ENCODE assay signal across 19 cellular contexts in the genomic region with DNA sequence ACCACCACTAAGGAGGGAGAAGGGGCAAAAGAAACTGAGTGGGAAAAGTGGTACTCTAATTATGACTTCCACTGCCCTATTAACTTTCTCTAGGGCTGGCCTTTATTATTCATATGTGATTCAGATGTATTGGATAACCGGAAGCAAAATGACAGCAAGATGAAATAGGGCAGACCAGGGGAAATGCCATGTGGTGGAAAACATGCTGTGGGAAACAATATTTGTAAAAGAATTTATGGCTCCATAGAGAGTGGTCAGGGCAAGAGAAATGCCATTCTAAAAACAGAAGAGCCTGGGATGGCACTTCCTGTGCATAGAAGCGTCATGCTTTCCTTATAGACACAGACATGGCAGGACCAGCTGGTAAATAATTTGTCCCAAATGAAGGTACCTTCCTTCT.
DNase-seq lines count a peak whose midpoint lies in the region; ATAC-seq, FAIRE-seq and TF ChIP-seq lines count a peak whose summit lies in the region.
"Had no signal": no experiment of that assay in that cellular context is flagged by ENCODE, and none has a peak within 500 bp of the region (broad histone marks: within the 10 kb centered on the region; RNA-seq: fewer than 3 reads in every experiment).

No MANE protein-coding gene starts in this region.

- ATAC-seq in RWPE2 (ENCODE audit: low read depth) (0 out of 3 replicates have a peak, but pooled peaks have one; percentile 25), GM19455 (IDR thresholded peaks at IDR 0.05; ENCODE audit: unreplicated experiment) (no peak), GM21423 (IDR thresholded peaks at IDR 0.05; ENCODE audit: unreplicated experiment) (no peak), HG02840 (IDR thresholded peaks at IDR 0.05; ENCODE audit: low FRiP score, unreplicated experiment) (no peak)
- ATAC-seq: gastroesophageal sphincter; stimulated activated naive B cell treated with anti-CD40 and anti-IgM and Interleukin-4, amounts not matched to agents 10 μg/mL and 1 μg/mL and 100 μg/mL, for 72 hours; WTC11 had no signal

- FAIRE-seq in endothelial cell of umbilical vein (lab: Jason Lieb, UNC) = no peak

- H3K4me1 Mint-ChIP-seq in osteocyte (ENCODE audit: unreplicated experiment) = peaks cover 44% of the 10 kb centered on the region

- H3K27ac Mint-ChIP-seq in osteocyte (ENCODE audit: unreplicated experiment) = peak overlapping the region; percentile 94
- H3K27ac Mint-ChIP-seq: stimulated activated naive B cell treated with anti-CD40 and anti-IgM and Interleukin-4, amounts not matched to agents 10 μg/mL and 1 μg/mL and 100 μg/mL, for 72 hours; WTC11 had no signal

- H4K20me1 ChIP-seq in endothelial cell of umbilical vein (replicated peaks; ENCODE audit: control insufficient read depth, extremely low read depth, insufficient read depth, low read length) = no peaks in the 10 kb centered on the region

- H3K9me3 Mint-ChIP-seq in osteocyte (ENCODE audit: unreplicated experiment) = no peaks in the 10 kb centered on the region
- H3K9me3 Mint-ChIP-seq: stimulated activated naive B cell treated with anti-CD40 and anti-IgM and Interleukin-4, amounts not matched to agents 10 μg/mL and 1 μg/mL and 100 μg/mL, for 72 hours; WTC11 had no signal

- H3K4me2 ChIP-seq in endothelial cell of umbilical vein (ENCODE audit: insufficient read depth, low read length) = peak overlapping the region; percentile 41

- peaks cover 7% of the 10 kb centered on the region for H3K36me3 Mint-ChIP-seq in osteocyte (ENCODE audit: unreplicated experiment)
- H3K36me3 Mint-ChIP-seq: stimulated activated naive B cell treated with anti-CD40 and anti-IgM and Interleukin-4, amounts not matched to agents 10 μg/mL and 1 μg/mL and 100 μg/mL, for 72 hours; WTC11 had no signal

- H3K9me3 ChIP-seq in RWPE2 (ENCODE audit: severe bottlenecking) = no peaks in the 10 kb centered on the region
- no peaks in the 10 kb centered on the region for H3K9me3 ChIP-seq in endothelial cell of umbilical vein (replicated peaks; ENCODE audit: control insufficient read depth, insufficient read depth, low read length)
- H3K9me3 ChIP-seq: gastroesophageal sphincter, uterus had no signal

- H2AFZ ChIP-seq in endothelial cell of umbilical vein (ENCODE audit: low read depth, low read length) = no peak overlapping the region

- TF ChIP-seq CTCF in RWPE2 (IDR thresholded peaks at IDR 0.05; ENCODE audit: poor library complexity, severe bottlenecking) (no peak), endothelial cell of umbilical vein (IDR thresholded peaks at IDR 0.05; ENCODE audit: extremely low read depth in 1 of 2, insufficient read depth in 1 of 2, low read depth in 1 of 2, low read length in 2 of 2) (no peak), osteocyte (IDR thresholded peaks at IDR 0.05) (no peak)

- TF ChIP-seq POLR2A in endothelial cell of umbilical vein (IDR thresholded peaks at IDR 0.05; ENCODE audit: low read depth, low read length) = no peak

- no peaks in the 10 kb centered on the region for H3K4me1 ChIP-seq in RWPE2 (ENCODE audit: insufficient read depth, poor library complexity, severe bottlenecking)
- H3K4me1 ChIP-seq in endothelial cell of umbilical vein (ENCODE audit: control insufficient read depth, extremely low read depth, insufficient read depth, low read length) = peaks cover 8% of the 10 kb centered on the region
- H3K4me1 ChIP-seq: gastroesophageal sphincter, uterus had no signal

- CTCF ChIA-PET in endothelial cell of umbilical vein (lab: Charles Lee) = no interaction called here

- intact Hi-C loops in endothelial cell of umbilical vein (cut with micrococcal nuclease) = no loop called here

- no peaks in the 10 kb centered on the region for H3K9me1 ChIP-seq in endothelial cell of umbilical vein (replicated peaks; ENCODE audit: control insufficient read depth, extremely low read depth, insufficient read depth, low read length)

- peaks cover 4% of the 10 kb centered on the region for H3K27me3 ChIP-seq in RWPE2 (ENCODE audit: insufficient read depth, poor library complexity, severe bottlenecking)
- peaks cover under 1 to 9% of the 10 kb centered on the region in 2 experiments for H3K27me3 ChIP-seq in endothelial cell of umbilical vein (ENCODE audit: control insufficient read depth in 2 of 2, insufficient read depth in 2 of 2, low read length in 2 of 2)
- H3K27me3 ChIP-seq: gastroesophageal sphincter, uterus had no signal

- H3K27me3 Mint-ChIP-seq in osteocyte (ENCODE audit: unreplicated experiment) = no peaks in the 10 kb centered on the region

- no TSS peak for BruUV-seq in endothelial cell of umbilical vein (replicated peaks; lab: Mats Ljungman, UMichigan)

- DNase-seq in EL (peak; percentile 87), RWPE2 (ENCODE audit: low spot score) (no peak), endothelial cell of umbilical vein (ENCODE audit: low read depth, low spot score) (peak; percentile 41), osteocyte (ENCODE audit: extremely low spot score, unreplicated experiment) (no peak)
- DNase-seq in effector CD4-positive, alpha-beta T cell = no peak
- DNase-seq: activated gamma-delta T cell treated with Interleukin-2 at 50 U/mL for 16 hours; effector memory CD4-positive, alpha-beta T cell; NCI-H1694 treated with DMSO at 0.1 percent for 48 hours; NCI-H510A; OCI-M1; stimulated activated naive B cell treated with anti-CD40 and anti-IgM and Interleukin-4, amounts not matched to agents 10 μg/mL and 1 μg/mL and 100 μg/mL, for 72 hours; uterus had no signal

- H3K4me3 ChIP-seq in RWPE2 (ENCODE audit: severe bottlenecking) = no peak overlapping the region
- no peak overlapping the region for H3K4me3 ChIP-seq in endothelial cell of umbilical vein (replicated peaks in 1 of 3; ENCODE audit: insufficient read depth in 1 of 3, low read depth in 1 of 3, low read length in 3 of 3)
- H3K4me3 ChIP-seq: gastroesophageal sphincter, lung, uterus had no signal

- POLR2A ChIA-PET in endothelial cell of umbilical vein (lab: Charles Lee) = no interaction called here

- H3K27ac ChIP-seq in RWPE2 (ENCODE audit: poor library complexity, severe bottlenecking) = no peak overlapping the region
- H3K27ac ChIP-seq in endothelial cell of umbilical vein (ENCODE audit: insufficient read depth, low read depth, low read length) = no peak overlapping the region
- H3K27ac ChIP-seq: C4-2B, gastroesophageal sphincter, uterus had no signal

- no peaks in the 10 kb centered on the region for H3K36me3 ChIP-seq in RWPE2 (ENCODE audit: low read depth)
- no peaks in the 10 kb centered on the region for H3K36me3 ChIP-seq in endothelial cell of umbilical vein (ENCODE audit: control insufficient read depth in 2 of 2, extremely low read depth in 1 of 2, insufficient read depth in 2 of 2, low read length in 2 of 2)
- H3K36me3 ChIP-seq: gastroesophageal sphincter, uterus had no signal

- dilution Hi-C loops in endothelial cell of umbilical vein (cut with MboI; ENCODE audit: extremely low pct_ligation_motif_present, low sequenced_read_pairs) = no loop called here

- no peaks in the 10 kb centered on the region for H3K79me2 ChIP-seq in endothelial cell of umbilical vein (ENCODE audit: control insufficient read depth, insufficient read depth, low read length)

- H3K4me3 Mint-ChIP-seq in osteocyte (ENCODE audit: unreplicated experiment) = peak overlapping the region; percentile 44
- H3K4me3 Mint-ChIP-seq: stimulated activated naive B cell treated with anti-CD40 and anti-IgM and Interleukin-4, amounts not matched to agents 10 μg/mL and 1 μg/mL and 100 μg/mL, for 72 hours; WTC11 had no signal

- no peak overlapping the region for H3K9ac ChIP-seq in endothelial cell of umbilical vein (replicated peaks; ENCODE audit: extremely low read depth, insufficient read depth, low read length)

TF ChIP-seq in endothelial cell of umbilical vein, 7 proteins besides CTCF, POLR2A, EP300 and RAD21:
- TF ChIP-seq FOS (IDR thresholded peaks at IDR 0.05; ENCODE audit: borderline replicate concordance, insufficient read depth, low read length) (peak; percentile 28), JUN (IDR thresholded peaks at IDR 0.05; ENCODE audit: borderline replicate concordance, insufficient read depth, insufficient read length, low read depth) (no peak), EZH2 (IDR thresholded peaks at IDR 0.05; ENCODE audit: borderline replicate concordance, low read depth, low read length, severe bottlenecking) (no peak), MYC (IDR thresholded peaks at IDR 0.05; ENCODE audit: low read depth, low read length) (no peak), POLR2AphosphoS5 (IDR thresholded peaks at IDR 0.05; ENCODE audit: insufficient read depth, low read depth, low read length) (no peak)
- TF ChIP-seq, protein P1, sequence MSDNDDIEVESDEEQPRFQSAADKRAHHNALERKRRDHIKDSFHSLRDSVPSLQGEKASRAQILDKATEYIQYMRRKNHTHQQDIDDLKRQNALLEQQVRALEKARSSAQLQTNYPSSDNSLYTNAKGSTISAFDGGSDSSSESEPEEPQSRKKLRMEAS (IDR thresholded peaks at IDR 0.05; ENCODE audit: insufficient read depth, insufficient read length) = no peak

Comparison
In these comparisons a context has a peak if more than half of its experiments do, and no peak if none do; other contexts are left out.
1. DNase-seq: peak in EL (single experiment) and endothelial cell of umbilical vein (single experiment); none in RWPE2 (single experiment), osteocyte (single experiment) and effector CD4-positive, alpha-beta T cell (single experiment).